14 cellular contexts compared by ENCODE assay signal in the genomic region with DNA sequence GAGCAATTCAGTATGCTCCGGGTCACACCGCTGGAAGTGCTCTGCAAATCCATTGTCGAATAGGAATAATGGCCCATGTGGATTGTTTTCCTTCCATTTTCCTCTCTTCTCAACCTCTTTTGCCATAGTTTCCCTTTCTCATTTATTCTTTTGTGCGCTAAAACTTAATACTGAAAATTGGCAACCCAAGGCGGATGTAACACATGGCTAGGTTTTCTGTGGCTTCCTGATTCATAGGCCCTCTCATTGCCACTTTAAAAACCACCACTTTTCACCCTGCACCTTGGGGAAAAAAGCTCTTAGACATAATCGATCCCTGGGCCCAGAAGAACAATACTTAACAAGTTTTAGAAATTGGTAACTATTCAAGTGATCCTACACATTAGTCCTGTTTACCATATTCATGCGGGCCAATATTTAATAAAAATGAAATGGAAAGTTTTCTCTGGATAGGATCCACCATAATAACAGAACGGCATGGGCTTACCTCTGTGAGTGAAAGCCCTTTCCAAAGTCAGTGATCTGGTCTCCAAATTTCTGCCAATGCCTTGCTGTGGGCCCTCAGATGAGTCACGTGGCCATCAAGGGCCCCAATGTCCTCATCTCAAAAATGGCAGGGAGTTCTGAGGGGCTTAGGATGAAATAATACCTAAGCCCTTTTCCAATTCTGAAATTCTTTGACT. TPM values are rescaled to one million over a fixed set of nuclear protein-coding genes. Genes with fewer than 3 reads are reported as not detected.
DNase-seq lines count a peak whose midpoint lies in the region; ATAC-seq and TF ChIP-seq lines count a peak whose summit lies in the region.
"Had no signal": no experiment of that assay in that cellular context is flagged by ENCODE, and none has a peak within 500 bp of the region (broad histone marks: within the 10 kb centered on the region; RNA-seq: fewer than 3 reads in every experiment).

No MANE protein-coding gene starts in this region.

- H3K9me3 ChIP-seq in PC-3 (ENCODE audit: low read length): no peaks in the 10 kb centered on the region
- no peaks in the 10 kb centered on the region for H3K9me3 ChIP-seq in A673 (ENCODE audit: low read depth, low read length, poor library complexity, severe bottlenecking)
- H3K9me3 ChIP-seq: uterus had no signal

- no peak for TF ChIP-seq CTCF in GM12875 (IDR thresholded peaks at IDR 0.05; ENCODE audit: borderline replicate concordance, insufficient read depth, low read depth, low read length)
- no peak for TF ChIP-seq CTCF in PC-3 (conservative IDR thresholded peaks at IDR 0.05; ENCODE audit: low read depth, low read length)
- TF ChIP-seq CTCF in A673 (conservative IDR thresholded peaks at IDR 0.05; ENCODE audit: low read depth, low read length): no peak

- no peak overlapping the region for H3K9ac ChIP-seq in PC-3 (ENCODE audit: low read length)

- no peaks in the 10 kb centered on the region for H3K79me2 ChIP-seq in PC-3 (ENCODE audit: low read length)
- H3K79me2 ChIP-seq: hepatocyte had no signal

- DNase-seq in activated naive CD8-positive, alpha-beta T cell treated with anti-CD3 and anti-CD28 coated beads, Interleukin-2, amount 50 U/mL, for 24 hours: no peak
- DNase-seq in PC-3 (no peak), Right ventricle myocardium inferior (ENCODE audit: missing footprints) (no peak), A673 (ENCODE audit: low spot score) (no peak), OCI-M2 (lab: John Stamatoyannopoulos, UW; ENCODE audit: unreplicated experiment) (no peak)
- DNase-seq: activated CD4-positive, alpha-beta T cell treated with anti-CD3 and anti-CD28 coated beads, Interleukin-2, amount 50 U/mL, for 1 hour; DMS 273 treated with DMSO at 0.1 percent for 48 hours; IMR-90; stimulated activated CD4-positive, alpha-beta T cell treated with anti-CD3 and anti-CD28 coated beads, Interleukin-1b, Interleukin-23, amount 100 ng/mL, for 48 hours; uterus had no signal

- H3F3A ChIP-seq in PC-3 (ENCODE audit: low read length, unreplicated experiment): no peaks in the 10 kb centered on the region

- H3K4me1 ChIP-seq in PC-3 (ENCODE audit: insufficient read depth, low read length) (no peaks in the 10 kb centered on the region), A673 (ENCODE audit: insufficient read depth, low read length, poor library complexity, severe bottlenecking) (no peaks in the 10 kb centered on the region)
- H3K4me1 ChIP-seq: uterus had no signal

- H3K27ac Mint-ChIP-seq in activated naive CD8-positive, alpha-beta T cell treated with anti-CD3 and anti-CD28 coated beads, Interleukin-2, amount 50 U/mL, for 24 hours: peak overlapping the region; percentile 99

- peaks cover 6% of the 10 kb centered on the region for H3K9me3 Mint-ChIP-seq in activated naive CD8-positive, alpha-beta T cell treated with anti-CD3 and anti-CD28 coated beads, Interleukin-2, amount 50 U/mL, for 24 hours

- H3K27me3 ChIP-seq in PC-3 (ENCODE audit: low read length) (0 out of 2 replicates have a peak, but pooled peaks cover 8% of the 10 kb centered on the region), A673 (replicated peaks; ENCODE audit: insufficient read depth, low read depth, low read length, poor library complexity) (no peaks in the 10 kb centered on the region)
- H3K27me3 ChIP-seq: hepatocyte, uterus had no signal

- ATAC-seq in GM19452 (IDR thresholded peaks at IDR 0.05; ENCODE audit: unreplicated experiment) (peak; percentile 43), HG03159 (IDR thresholded peaks at IDR 0.05; ENCODE audit: unreplicated experiment) (peak; percentile 47), PC-3 (no peak), Right ventricle myocardium inferior (no peak)
- ATAC-seq in activated naive CD8-positive, alpha-beta T cell treated with anti-CD3 and anti-CD28 coated beads, Interleukin-2, amount 50 U/mL, for 24 hours: no peak

- no peaks in the 10 kb centered on the region for H3K27me3 Mint-ChIP-seq in activated naive CD8-positive, alpha-beta T cell treated with anti-CD3 and anti-CD28 coated beads, Interleukin-2, amount 50 U/mL, for 24 hours

- peaks cover 98% of the 10 kb centered on the region for H3K4me1 Mint-ChIP-seq in activated naive CD8-positive, alpha-beta T cell treated with anti-CD3 and anti-CD28 coated beads, Interleukin-2, amount 50 U/mL, for 24 hours

- peak overlapping the region; percentile 65 for H3K4me3 Mint-ChIP-seq in activated naive CD8-positive, alpha-beta T cell treated with anti-CD3 and anti-CD28 coated beads, Interleukin-2, amount 50 U/mL, for 24 hours

- H3K4me2 ChIP-seq in PC-3 (ENCODE audit: low read length): no peak overlapping the region
- H3K4me2 ChIP-seq: hepatocyte had no signal

- no peaks in the 10 kb centered on the region for H4K20me1 ChIP-seq in PC-3 (ENCODE audit: low read length)

- H3K36me3 ChIP-seq in PC-3 (ENCODE audit: low read depth, low read length) (no peaks in the 10 kb centered on the region), A673 (ENCODE audit: insufficient read depth, low read length, poor library complexity, severe bottlenecking) (no peaks in the 10 kb centered on the region)
- H3K36me3 ChIP-seq: uterus had no signal

- H3K4me3 ChIP-seq in GM12875 (ENCODE audit: low read depth, low read length): peak overlapping the region; percentile 35
- H3K4me3 ChIP-seq in PC-3 (ENCODE audit: low read length): no peak overlapping the region
- no peak overlapping the region for H3K4me3 ChIP-seq in A673 (ENCODE audit: low read depth, low read length, poor library complexity, severe bottlenecking)
- H3K4me3 ChIP-seq: hepatocyte, uterus had no signal

- H3K27ac ChIP-seq in PC-3 (ENCODE audit: low read length): no peak overlapping the region
- H3K27ac ChIP-seq in A673 (ENCODE audit: low read depth, low read length, poor library complexity, severe bottlenecking): no peak overlapping the region
- H3K27ac ChIP-seq: hepatocyte, uterus had no signal

- H3K36me3 Mint-ChIP-seq in activated naive CD8-positive, alpha-beta T cell treated with anti-CD3 and anti-CD28 coated beads, Interleukin-2, amount 50 U/mL, for 24 hours (ENCODE audit: low read depth): peaks cover 94% of the 10 kb centered on the region

- POLR2A ChIA-PET in PC-3 (lab: Charles Lee; ENCODE audit: unreplicated experiment) (no interaction called here), A673 (lab: Charles Lee; ENCODE audit: low non-redundant PET) (no interaction called here)

- no peaks in the 10 kb centered on the region for H3K9me2 ChIP-seq in PC-3 (replicated peaks; ENCODE audit: low read length)

- BruUV-seq in PC-3 (replicated peaks; lab: Mats Ljungman, UMichigan) (no TSS peak), A673 (replicated peaks; lab: Mats Ljungman, UMichigan) (no TSS peak)

- H2AFZ ChIP-seq in PC-3 (ENCODE audit: low read length): no peak overlapping the region
- H2AFZ ChIP-seq: hepatocyte had no signal

- CTCF ChIA-PET in PC-3 (lab: Charles Lee) (interaction anchor here (0.6 kb wide), 1 partner anchor 65 kb away, joined by 3 read pairs; no protein-coding TSS in a partner anchor), A673 (lab: Charles Lee) (no interaction called here)

- intact Hi-C loops in PC-3 (cut with micrococcal nuclease) (no loop called here), Right ventricle myocardium inferior (cut with DNase I) (no loop called here), A673 (cut with micrococcal nuclease; ENCODE audit: unreplicated experiment) (no loop called here)

RNA-seq across cellular contexts. Expression of a gene that starts 34.6 kb away (rescaled TPM):
- 0.58 and 0.69 TPM in 2 replicates for total RNA-seq in PC-3 (2014; rRNA removed)
- total RNA-seq in Right ventricle myocardium inferior: 0.51 TPM
- total RNA-seq in A673 (2021): not detected in 2 replicates
- total RNA-seq: IMR-90 had no signal

RNA-seq across cellular contexts. Expression of a gene that starts 49.2 kb away (rescaled TPM):
- total RNA-seq in PC-3 (2014; rRNA removed): not detected in 2 replicates
- not detected for total RNA-seq in Right ventricle myocardium inferior
- total RNA-seq in A673 (2021): not detected in 2 replicates
- total RNA-seq: hepatocyte, IMR-90, uterus had no signal

RNA-seq across cellular contexts. Expression of a gene that starts 50.6 kb away (rescaled TPM):
- 30.4 and 36.0 TPM in 2 replicates for total RNA-seq in PC-3 (2014; rRNA removed)
- 29.6 TPM for total RNA-seq in Right ventricle myocardium inferior
- 17.2 and 20.1 TPM in 2 replicates for total RNA-seq in A673 (2021)

Comparison
In these comparisons a context has a peak if more than half of its experiments do, and no peak if none do; other contexts are left out.
1. ATAC-seq: peak in GM19452 (single experiment) and HG03159 (single experiment); none in activated naive CD8-positive, alpha-beta T cell treated with anti-CD3 and anti-CD28 coated beads, Interleukin-2, amount 50 U/mL, for 24 hours (single experiment), PC-3 (single experiment) and Right ventricle myocardium inferior (single experiment).